In genomic region chr13:78655007-78655406, GRCh38 we compare ENCODE assay signal across 1 cellular context.
TF ChIP-seq lines count a peak whose summit lies in the region.

No MANE protein-coding gene starts in this region.

TF ChIP-seq in HEK293, 187 proteins besides CTCF, POLR2A, EP300 and RAD21 (continued from another document and continues in another):
- TF ChIP-seq ZNF280D (tag by site-specific recombination; IDR thresholded peaks at IDR 0.05) = no peak
- TF ChIP-seq ZNF639 (tag by site-specific recombination; IDR thresholded peaks at IDR 0.05) = no peak
- no peak for TF ChIP-seq ZNF184 (tag by site-specific recombination; IDR thresholded peaks at IDR 0.05)
- TF ChIP-seq SP7 (tag by site-specific recombination; IDR thresholded peaks at IDR 0.05) = peak; percentile 85
- no peak for TF ChIP-seq ZNF10 (tag by site-specific recombination; IDR thresholded peaks at IDR 0.05)
- no peak for TF ChIP-seq ZNF114 (tag by site-specific recombination; IDR thresholded peaks at IDR 0.05)
- TF ChIP-seq SP2 (tag by site-specific recombination; IDR thresholded peaks at IDR 0.05) = no peak
- no peak for TF ChIP-seq SP3 (tag by site-specific recombination; IDR thresholded peaks at IDR 0.05)
- no peak for TF ChIP-seq ZNF433 (tag by site-specific recombination; IDR thresholded peaks at IDR 0.05; ENCODE audit: low read depth)
- peak; percentile 90 for TF ChIP-seq FEZF1 (tag by site-specific recombination; IDR thresholded peaks at IDR 0.05)
- TF ChIP-seq ZNF785 (tag by site-specific recombination; IDR thresholded peaks at IDR 0.05) = no peak
- TF ChIP-seq ZNF202 (tag by site-specific recombination; IDR thresholded peaks at IDR 0.05; ENCODE audit: borderline replicate concordance) = no peak
- no peak for TF ChIP-seq ZNF292 (tag by site-specific recombination; IDR thresholded peaks at IDR 0.05; ENCODE audit: borderline replicate concordance, low read depth)
- TF ChIP-seq YY2 (tag by site-specific recombination; IDR thresholded peaks at IDR 0.05) = no peak
- no peak for TF ChIP-seq ZNF354C (tag by site-specific recombination; IDR thresholded peaks at IDR 0.05; ENCODE audit: borderline replicate concordance, low read depth)
- TF ChIP-seq ZNF175 (tag by site-specific recombination; IDR thresholded peaks at IDR 0.05) = no peak
- TF ChIP-seq ZNF23 (tag by site-specific recombination; IDR thresholded peaks at IDR 0.05; ENCODE audit: borderline replicate concordance) = no peak
- TF ChIP-seq ZNF777 (tag by site-specific recombination; IDR thresholded peaks at IDR 0.05; ENCODE audit: borderline replicate concordance) = no peak
- no peak for TF ChIP-seq ZNF600 (tag by site-specific recombination; IDR thresholded peaks at IDR 0.05)
- TF ChIP-seq ZNF658 (tag by site-specific recombination; IDR thresholded peaks at IDR 0.05) = no peak
- TF ChIP-seq PRDM6 (tag by site-specific recombination; IDR thresholded peaks at IDR 0.05) = peak; percentile 88
- no peak for TF ChIP-seq ZNF398 (tag by site-specific recombination; IDR thresholded peaks at IDR 0.05)
- no peak for TF ChIP-seq ZNF404 (tag by site-specific recombination; IDR thresholded peaks at IDR 0.05)
- TF ChIP-seq ZNF791 (tag by site-specific recombination; IDR thresholded peaks at IDR 0.05) = no peak
- TF ChIP-seq ZNF214 (tag by site-specific recombination; IDR thresholded peaks at IDR 0.05; ENCODE audit: borderline replicate concordance) = no peak
- TF ChIP-seq ZNF501 (tag by site-specific recombination; IDR thresholded peaks at IDR 0.05) = no peak
- no peak for TF ChIP-seq ZSCAN4 (tag by site-specific recombination; IDR thresholded peaks at IDR 0.05)
- TF ChIP-seq TRIM28 (IDR thresholded peaks at IDR 0.05; ENCODE audit: borderline replicate concordance, low read length) = no peak
- no peak for TF ChIP-seq ZNF792 (tag by site-specific recombination; IDR thresholded peaks at IDR 0.05)
- no peak for TF ChIP-seq ZNF366 (tag by site-specific recombination; conservative IDR thresholded peaks at IDR 0.05)
- no peak for TF ChIP-seq ZNF548 (tag by site-specific recombination; IDR thresholded peaks at IDR 0.05)
- no peak for TF ChIP-seq TSHZ1 (tag by site-specific recombination; IDR thresholded peaks at IDR 0.05; ENCODE audit: borderline replicate concordance)
- TF ChIP-seq ZFP3 (tag by site-specific recombination; IDR thresholded peaks at IDR 0.05; ENCODE audit: low read depth) = no peak
- TF ChIP-seq ZNF843 (tag by site-specific recombination; IDR thresholded peaks at IDR 0.05) = peak; percentile 76
- no peak for TF ChIP-seq REST (tag by site-specific recombination; IDR thresholded peaks at IDR 0.05)
- TF ChIP-seq ZNF677 (tag by site-specific recombination; IDR thresholded peaks at IDR 0.05) = no peak
- no peak for TF ChIP-seq ZNF510 (tag by site-specific recombination; IDR thresholded peaks at IDR 0.05; ENCODE audit: insufficient replicate concordance)
- TF ChIP-seq KLF9 (tag by site-specific recombination; IDR thresholded peaks at IDR 0.05; ENCODE audit: low read depth) = no peak
- TF ChIP-seq BCL11A (tag by site-specific recombination; IDR thresholded peaks at IDR 0.05; ENCODE audit: low read depth) = no peak
- TF ChIP-seq ZBTB44 (tag by site-specific recombination; IDR thresholded peaks at IDR 0.05) = peak; percentile 89
- no peak for TF ChIP-seq SCRT1 (tag by site-specific recombination; IDR thresholded peaks at IDR 0.05; ENCODE audit: borderline replicate concordance)
- no peak for TF ChIP-seq PATZ1 (tag by site-specific recombination; IDR thresholded peaks at IDR 0.05)
- 0 out of 2 replicates have a peak, but pooled peaks have one; percentile 22 for TF ChIP-seq ZBTB8A (tag by site-specific recombination; IDR thresholded peaks at IDR 0.05)
